1 cellular context compared by ENCODE assay signal in genomic region chr6:117919775-117920492, GRCh38.
A peak's percentile ranks its signal among the peaks of the same experiment; 100 is the strongest.
TF ChIP-seq lines count a peak whose summit lies in the region.

No MANE protein-coding gene starts in this region.

TF ChIP-seq in HEK293, 187 proteins besides CTCF, POLR2A, EP300 and RAD21 (continued from another document and continues in another):
- 0 out of 2 replicates have a peak, but pooled peaks have one; percentile 19 for TF ChIP-seq EGR2 (tag by site-specific recombination; IDR thresholded peaks at IDR 0.05; ENCODE audit: low read depth)
- no peak for TF ChIP-seq ZNF350 (tag by site-specific recombination; IDR thresholded peaks at IDR 0.05)
- no peak for TF ChIP-seq ZNF473 (tag by site-specific recombination; IDR thresholded peaks at IDR 0.05)
- no peak for TF ChIP-seq ZNF423 (tag by site-specific recombination; IDR thresholded peaks at IDR 0.05)
- peak; percentile 12; the same call in 1 of the 2 replicates for TF ChIP-seq SP3 (tag by site-specific recombination; IDR thresholded peaks at IDR 0.05)
- peak; percentile 38; the same call in 1 of the 2 replicates for TF ChIP-seq GLIS2 (tag by site-specific recombination; IDR thresholded peaks at IDR 0.05)
- TF ChIP-seq ZIC2 (tag by site-specific recombination; IDR thresholded peaks at IDR 0.05) = peak; percentile 51; the same call in 1 of the 2 replicates
- peak; percentile 62 for TF ChIP-seq ZBTB17 (tag by site-specific recombination; IDR thresholded peaks at IDR 0.05)
- TF ChIP-seq ZBTB6 (tag by site-specific recombination; IDR thresholded peaks at IDR 0.05) = no peak
- no peak for TF ChIP-seq ZNF449 (tag by site-specific recombination; IDR thresholded peaks at IDR 0.05)
- TF ChIP-seq ZNF488 (tag by site-specific recombination; IDR thresholded peaks at IDR 0.05) = no peak
- TF ChIP-seq GLI2 (tag by site-specific recombination; IDR thresholded peaks at IDR 0.05; ENCODE audit: borderline replicate concordance, low read depth) = no peak
- peak; percentile 70 for TF ChIP-seq ZNF341 (tag by site-specific recombination; IDR thresholded peaks at IDR 0.05; ENCODE audit: low read depth)
- TF ChIP-seq KLF9 (tag by site-specific recombination; IDR thresholded peaks at IDR 0.05; ENCODE audit: low read depth) = 0 out of 2 replicates have a peak, but pooled peaks have one; percentile 28
- TF ChIP-seq ZNF280D (tag by site-specific recombination; IDR thresholded peaks at IDR 0.05) = no peak
- no peak for TF ChIP-seq TSHZ1 (tag by site-specific recombination; IDR thresholded peaks at IDR 0.05; ENCODE audit: borderline replicate concordance)
- no peak for TF ChIP-seq ZNF416 (tag by site-specific recombination; IDR thresholded peaks at IDR 0.05)
- no peak; the same call in 1 of the 2 replicates for TF ChIP-seq ZNF777 (tag by site-specific recombination; IDR thresholded peaks at IDR 0.05; ENCODE audit: borderline replicate concordance)
- TF ChIP-seq ZNF169 (tag by site-specific recombination; IDR thresholded peaks at IDR 0.05) = no peak
- TF ChIP-seq ZNF18 (tag by site-specific recombination; IDR thresholded peaks at IDR 0.05) = no peak
- TF ChIP-seq ZSCAN30 (tag by site-specific recombination; IDR thresholded peaks at IDR 0.05) = no peak
- TF ChIP-seq ZNF558 (tag by site-specific recombination; IDR thresholded peaks at IDR 0.05) = no peak
- TF ChIP-seq OVOL3 (tag by site-specific recombination; IDR thresholded peaks at IDR 0.05) = no peak
- no peak for TF ChIP-seq ATF2 (tag by site-specific recombination; IDR thresholded peaks at IDR 0.05; ENCODE audit: low read depth)
- no peak for TF ChIP-seq ZNF510 (tag by site-specific recombination; IDR thresholded peaks at IDR 0.05; ENCODE audit: insufficient replicate concordance)
- TF ChIP-seq ZNF302 (tag by site-specific recombination; IDR thresholded peaks at IDR 0.05; ENCODE audit: low read depth) = no peak
- TF ChIP-seq ZNF404 (tag by site-specific recombination; IDR thresholded peaks at IDR 0.05) = no peak
- no peak for TF ChIP-seq ZNF37A (tag by site-specific recombination; IDR thresholded peaks at IDR 0.05)
- no peak for TF ChIP-seq ZNF518A (tag by site-specific recombination; conservative IDR thresholded peaks at IDR 0.05; ENCODE audit: low read depth)
- no peak for TF ChIP-seq ZNF280C (tag by site-specific recombination; IDR thresholded peaks at IDR 0.05)
- TF ChIP-seq ZNF221 (tag by site-specific recombination; IDR thresholded peaks at IDR 0.05; ENCODE audit: borderline replicate concordance) = no peak
- no peak for TF ChIP-seq ZNF114 (tag by site-specific recombination; IDR thresholded peaks at IDR 0.05)
- no peak for TF ChIP-seq ZNF394 (tag by site-specific recombination; IDR thresholded peaks at IDR 0.05; ENCODE audit: borderline replicate concordance)
- TF ChIP-seq MZF1 (tag by site-specific recombination; IDR thresholded peaks at IDR 0.05; ENCODE audit: borderline replicate concordance) = no peak
- TF ChIP-seq ZNF335 (tag by site-specific recombination; conservative IDR thresholded peaks at IDR 0.05) = peak; percentile 62
- no peak for TF ChIP-seq ZNF596 (tag by site-specific recombination; IDR thresholded peaks at IDR 0.05)
- no peak for TF ChIP-seq ZNF391 (tag by site-specific recombination; IDR thresholded peaks at IDR 0.05; ENCODE audit: borderline replicate concordance, low read depth)
